ENCODE assay signal across 8 cellular contexts in genomic region chr11:65541093-65542010, GRCh38. TPM values are rescaled to one million over a fixed set of nuclear protein-coding genes. Genes with fewer than 3 reads are reported as not detected.
DNase-seq lines count a peak whose midpoint lies in the region; ATAC-seq and TF ChIP-seq lines count a peak whose summit lies in the region.

No MANE protein-coding gene starts in this region.

- H3K23ac ChIP-seq in trophoblast cell (ENCODE audit: low read length) = no peak overlapping the region

- H2AFZ ChIP-seq in OCI-LY7 (ENCODE audit: low read length) = peak overlapping the region; percentile 48; the same call in 1 of the 2 replicates
- H2AFZ ChIP-seq in trophoblast cell (ENCODE audit: insufficient read depth, low read length, poor library complexity) = peak overlapping the region; percentile 64

- H3K18ac ChIP-seq in trophoblast cell (ENCODE audit: low read length) = peak overlapping the region; percentile 76

- H4K12ac ChIP-seq in trophoblast cell (ENCODE audit: low read depth, low read length) = peak overlapping the region; percentile 10

- DNase-seq in DMS53 treated with DMSO at 0.1 percent for 48 hours (lab: John Stamatoyannopoulos, UW; ENCODE audit: unreplicated experiment) (peak; percentile 73), OCI-LY7 (ENCODE audit: low spot score) (peak; percentile 25), epithelial cell of prostate (ENCODE audit: low read depth, low spot score) (peak; percentile 52), trophoblast cell (peak; percentile 78 to 91), AG08395 (ENCODE audit: low spot score) (no peak), NCI-H1417 (lab: John Stamatoyannopoulos, UW) (no peak)

- no peak for ATAC-seq in GM18517 (IDR thresholded peaks at IDR 0.05; ENCODE audit: unreplicated experiment)
- no peak for ATAC-seq in HG03565 (IDR thresholded peaks at IDR 0.05; ENCODE audit: unreplicated experiment)

- peak overlapping the region; percentile 71 for H3K4me3 ChIP-seq in OCI-LY7 (ENCODE audit: low read depth, low read length, poor library complexity, severe bottlenecking)
- no peak overlapping the region for H3K4me3 ChIP-seq in trophoblast cell (ENCODE audit: low read depth, low read length)

- peak overlapping the region; percentile 34 for H2BK5ac ChIP-seq in trophoblast cell (ENCODE audit: low read depth, low read length, poor library complexity)

- H2BK120ac ChIP-seq in trophoblast cell (ENCODE audit: insufficient read depth, low read length, poor library complexity) = peak overlapping the region; percentile 65

- peak overlapping the region; percentile 12 for H3K4ac ChIP-seq in trophoblast cell (ENCODE audit: low read depth, low read length)

- WGBS in trophoblast cell (ENCODE audit: extremely low coverage, insufficient coverage, insufficient read length) = no CpG with 5 or more reads among the region's 19 CpGs

- peak overlapping the region; percentile 58 for H3K14ac ChIP-seq in trophoblast cell (ENCODE audit: low read length)

- no peaks in the 10 kb centered on the region for H3K9me2 ChIP-seq in OCI-LY7 (ENCODE audit: insufficient read depth, low read length)

- intact Hi-C loops in OCI-LY7 (cut with micrococcal nuclease; ENCODE audit: unreplicated experiment) = loop anchor here (1.0 to 2.0 kb wide), 2 partner anchors 52 to 73 kb away; partner anchors contain the start of genes MAP3K11 and PCNX3

- no TSS peak for BruUV-seq in OCI-LY7 (replicated peaks; lab: Mats Ljungman, UMichigan)

- peak overlapping the region; percentile 76 for H2BK12ac ChIP-seq in trophoblast cell (ENCODE audit: low read length)

- H3K27ac ChIP-seq in OCI-LY7 (ENCODE audit: low read depth, low read length, poor library complexity, severe bottlenecking) (peak overlapping the region; percentile 61), epithelial cell of prostate (peak overlapping the region; percentile 82), trophoblast cell (ENCODE audit: low read depth, low read length) (peak overlapping the region; percentile 55)

- CTCF ChIA-PET in OCI-LY7 (lab: Charles Lee; ENCODE audit: unreplicated experiment) = interaction anchor here (0.9 to 1.2 kb wide), 2 partner anchors 30 to 47 kb away, joined by 3 to 5 read pairs; no protein-coding TSS in a partner anchor

- H3K79me2 ChIP-seq in OCI-LY7 (ENCODE audit: insufficient read depth, low read depth, low read length) (no peaks in the 10 kb centered on the region), trophoblast cell (ENCODE audit: control insufficient read depth, insufficient read depth, low read length, poor library complexity) (peaks cover 3% of the 10 kb centered on the region)

- peak overlapping the region; percentile 87 for H4K8ac ChIP-seq in trophoblast cell (ENCODE audit: low read depth, low read length)

- peak overlapping the region; percentile 69 for H2AK5ac ChIP-seq in trophoblast cell (ENCODE audit: low read length)

- peaks cover 11% of the 10 kb centered on the region; the same call in 1 of the 2 replicates for H3K36me3 ChIP-seq in OCI-LY7 (ENCODE audit: insufficient read depth, low read length)
- peaks cover 23 to 26% of the 10 kb centered on the region in 2 experiments for H3K36me3 ChIP-seq in trophoblast cell (ENCODE audit: control insufficient read depth in 1 of 2, insufficient read depth in 2 of 2, low read length in 2 of 2)

- H4K91ac ChIP-seq in trophoblast cell (ENCODE audit: low read depth, low read length) = peak overlapping the region; percentile 88

- H3K4me1 ChIP-seq in OCI-LY7 (ENCODE audit: insufficient read depth, low read length, poor library complexity, severe bottlenecking) (peaks cover 31% of the 10 kb centered on the region), trophoblast cell (ENCODE audit: control insufficient read depth in 1 of 2, insufficient read depth in 2 of 2, low read length in 2 of 2) (peaks cover 23 to 33% of the 10 kb centered on the region in 2 experiments)

- no peak; the same call in 1 of the 2 replicates for TF ChIP-seq CTCF in OCI-LY7 (conservative IDR thresholded peaks at IDR 0.05; ENCODE audit: low read length)

- H3K9me3 ChIP-seq in OCI-LY7 (ENCODE audit: low read length) (no peaks in the 10 kb centered on the region), trophoblast cell (ENCODE audit: insufficient read depth, low read depth, low read length) (peaks cover 2% of the 10 kb centered on the region)

- POLR2A ChIA-PET in OCI-LY7 (lab: Charles Lee) = interaction anchor here (0.7 to 1.7 kb wide), 3 partner anchors 14 to 40 kb away, joined by 3 to 4 read pairs (median 3); no protein-coding TSS in a partner anchor

- no peaks in the 10 kb centered on the region for H4K20me1 ChIP-seq in OCI-LY7 (ENCODE audit: insufficient read depth, low read length)

- H3K9ac ChIP-seq in trophoblast cell (ENCODE audit: low read length) = no peak overlapping the region

- H3K79me1 ChIP-seq in trophoblast cell (ENCODE audit: low read length) = peaks cover 18% of the 10 kb centered on the region

- peaks cover 4% of the 10 kb centered on the region for H3K27me3 ChIP-seq in trophoblast cell (ENCODE audit: insufficient read depth, low read length)

- H3K4me2 ChIP-seq in OCI-LY7 (ENCODE audit: low read length) (peak overlapping the region; percentile 85), trophoblast cell (ENCODE audit: low read length) (peak overlapping the region; percentile 68)

RNA-seq across cellular contexts. Expression of gene SCYL1, which starts 16.5 kb away (rescaled TPM):
- 43.2 and 56.8 TPM in 2 replicates for total RNA-seq in OCI-LY7 (2014; rRNA removed; shearing (Covaris generic))
- total RNA-seq in OCI-LY7 (2022) = 62.9 and 70.0 TPM in 2 replicates
- polyA plus RNA-seq in trophoblast cell (2013) = 117 and 118 TPM in 2 replicates

RNA-seq across cellular contexts. Expression of gene LTBP3, which starts 16.8 kb away (rescaled TPM):
- 11.2 and 17.4 TPM in 2 replicates for total RNA-seq in OCI-LY7 (2014; rRNA removed; shearing (Covaris generic))
- total RNA-seq in OCI-LY7 (2022) = 10.0 and 13.8 TPM in 2 replicates
- 36.2 and 40.2 TPM in 2 replicates for polyA plus RNA-seq in trophoblast cell (2013)

RNA-seq across cellular contexts. Expression of gene ZNRD2, which starts 28.9 kb away (rescaled TPM):
- total RNA-seq in OCI-LY7 (2014; rRNA removed; shearing (Covaris generic)) = 37.7 and 60.4 TPM in 2 replicates
- 35.9 and 43.4 TPM in 2 replicates for total RNA-seq in OCI-LY7 (2022)
- polyA plus RNA-seq in trophoblast cell (2013) = 88.8 and 89.4 TPM in 2 replicates

RNA-seq across cellular contexts. Expression of gene FAM89B, which starts 31.0 kb away (rescaled TPM):
- total RNA-seq in OCI-LY7 (2014; rRNA removed; shearing (Covaris generic)) = 16.1 and 26.4 TPM in 2 replicates
- 17.9 and 25.3 TPM in 2 replicates for total RNA-seq in OCI-LY7 (2022)
- polyA plus RNA-seq in trophoblast cell (2013) = 71.6 and 72.3 TPM in 2 replicates

RNA-seq across cellular contexts. Expression of gene EHBP1L1, which starts 34.5 kb away (rescaled TPM):
- 59.6 and 59.7 TPM in 2 replicates for total RNA-seq in OCI-LY7 (2014; rRNA removed; shearing (Covaris generic))
- 71.6 and 80.3 TPM in 2 replicates for total RNA-seq in OCI-LY7 (2022)
- 12.5 and 13.2 TPM in 2 replicates for polyA plus RNA-seq in trophoblast cell (2013)

Comparison
In these comparisons a context has a peak if more than half of its experiments do, and no peak if none do; other contexts are left out.
1. DNase-seq: peak in DMS53 treated with DMSO at 0.1 percent for 48 hours (single experiment), OCI-LY7 (single experiment), epithelial cell of prostate (single experiment) and trophoblast cell (2 of 2); none in AG08395 (single experiment) and NCI-H1417 (0 of 3).
2. Peak in every context shown above with its lines, with median percentiles within 50 percentile points of each other: H3K27ac ChIP-seq.